In genomic region chr11:115950660-115951059, GRCh38 we compare ENCODE assay signal across 32 cellular contexts.
DNase-seq lines count a peak whose midpoint lies in the region; ATAC-seq, FAIRE-seq and TF ChIP-seq lines count a peak whose summit lies in the region.
"Had no signal": no experiment of that assay in that cellular context is flagged by ENCODE, and none has a peak within 500 bp of the region (broad histone marks: within the 10 kb centered on the region; RNA-seq: fewer than 3 reads in every experiment).

No MANE protein-coding gene starts in this region.

- intact Hi-C loops in GM12878 (cut with micrococcal nuclease; ENCODE audit: unreplicated experiment), result no loop called here

- no peak overlapping the region for H3K9ac ChIP-seq in GM12878 (ENCODE audit: control insufficient read depth, insufficient read depth, low read length)
- H3K9ac ChIP-seq in subcutaneous abdominal adipose tissue (ENCODE audit: low read length in 5 of 5), result no peak overlapping the region
- H3K9ac ChIP-seq: BLaER1; BLaER1 treated with 17β-estradiol and CSF1 and Interleukin-3, amounts not matched to agents 10 nM and 100 nM had no signal

- no peaks in the 10 kb centered on the region for H3K4me1 ChIP-seq in HEK293 (ENCODE audit: control insufficient read depth, insufficient read depth, low read length)
- no peaks in the 10 kb centered on the region for H3K4me1 ChIP-seq in GM12878 (ENCODE audit: control insufficient read depth, insufficient read depth, low read length)
- no peaks in the 10 kb centered on the region for H3K4me1 ChIP-seq in subcutaneous abdominal adipose tissue (ENCODE audit: control insufficient read depth in 5 of 5, insufficient read depth in 5 of 5, low read length in 5 of 5)
- H3K4me1 ChIP-seq: A549; BE2C; BLaER1; BLaER1 treated with 17β-estradiol and CSF1 and Interleukin-3, amounts not matched to agents 10 nM and 100 nM; Caco-2 had no signal

- H3K27me3 ChIP-seq in GM12878 (replicated peaks in 1 of 2; ENCODE audit: control insufficient read depth in 2 of 2, insufficient read depth in 2 of 2, low read length in 1 of 2) (no peaks in the 10 kb centered on the region), subcutaneous abdominal adipose tissue (ENCODE audit: control insufficient read depth in 5 of 5, insufficient read depth in 4 of 5, low read length in 5 of 5) (peaks cover 0 to 2% (median 0%) of the 10 kb centered on the region in 5 donors)
- H3K27me3 ChIP-seq: BE2C; BLaER1; BLaER1 treated with 17β-estradiol and CSF1 and Interleukin-3, amounts not matched to agents 10 nM and 100 nM had no signal

- ATAC-seq in GM12878 (no peak), HG03432 (IDR thresholded peaks at IDR 0.05; ENCODE audit: unreplicated experiment) (no peak)
- ATAC-seq: A549; CD8-positive, alpha-beta T cell had no signal

- H4K20me1 ChIP-seq in GM12878 (ENCODE audit: control insufficient read depth, insufficient read depth), result no peaks in the 10 kb centered on the region
- H4K20me1 ChIP-seq: BLaER1; BLaER1 treated with 17β-estradiol and CSF1 and Interleukin-3, amounts not matched to agents 10 nM and 100 nM had no signal

- TF ChIP-seq CTCF in HEK293 (tag by site-specific recombination; IDR thresholded peaks at IDR 0.05) (no peak), GM12878 (IDR thresholded peaks at IDR 0.05 in 2 of 3, conservative IDR thresholded peaks at IDR 0.05 in 1 of 3; ENCODE audit: control insufficient read depth in 2 of 3, extremely low read depth in 1 of 3, insufficient read depth in 1 of 3, low read depth in 3 of 3, low read length in 3 of 3) (no peak), GM10248 (IDR thresholded peaks at IDR 0.05; ENCODE audit: control extremely low read depth, extremely low read depth, low read depth, missing control alignments) (no peak)

- no peak for DNase-seq in GM12878 (ENCODE audit: low read depth, low spot score)
- DNase-seq in 8988T, result no peak
- no peak for DNase-seq in GM10248 (ENCODE audit: extremely low spot score)
- DNase-seq: ACHN; AML-193; BE2C; C1 segment of cervical spinal cord; Caco-2; Calu3; CD4-positive, alpha-beta memory T cell; CD4-positive, alpha-beta T cell; CD4-positive, CD25-positive, alpha-beta regulatory T cell; CD8-positive, alpha-beta memory T cell; CD8-positive, alpha-beta T cell; COR-L47; DMS 273 treated with DMSO at 0.1 percent for 48 hours; DMS153; DMS53; DMS79; DMS79 treated with DMSO at 0.1 percent for 48 hours; DND-41; EL had no signal

- TF ChIP-seq EP300 in GM12878 (IDR thresholded peaks at IDR 0.05; ENCODE audit: borderline replicate concordance in 1 of 2, control insufficient read depth in 1 of 2, low read depth in 2 of 2, low read length in 2 of 2), result no peak

- no peak overlapping the region for H3K4me3 ChIP-seq in HEK293 (ENCODE audit: low read depth, low read length)
- no peak overlapping the region for H3K4me3 ChIP-seq in GM12878
- H3K4me3 ChIP-seq in subcutaneous abdominal adipose tissue (ENCODE audit: low read depth in 1 of 5, low read length in 5 of 5), result peak overlapping the region in 3 of 5 donors; percentile 1 to 42 (median 12)
- H3K4me3 ChIP-seq: A549; BLaER1; BLaER1 treated with 17β-estradiol and CSF1 and Interleukin-3, amounts not matched to agents 10 nM and 100 nM had no signal

- no peak for FAIRE-seq in GM12878 (lab: Jason Lieb, UNC)
- FAIRE-seq: A204.1, A549, D721Med had no signal

- CTCF ChIA-PET in HEK293 (lab: Yijun Ruan, JAX) (interaction anchor here (0.7 kb wide), 1 partner anchor 17 kb away, joined by 3 read pairs; no protein-coding TSS in a partner anchor), GM12878 (lab: Yijun Ruan, JAX) (interaction anchor here (1.2 to 1.8 kb wide), 6 partner anchors 9 to 80 kb away, joined by 3 to 5 read pairs (median 4); no protein-coding TSS in a partner anchor), GM10248 (lab: Yijun Ruan, JAX) (interaction anchor here (1.1 to 3.7 kb wide), 4 partner anchors 10 to 40 kb away, joined by 3 to 13 read pairs (median 6); no protein-coding TSS in a partner anchor)

- in situ Hi-C loops in GM12878 (cut with MboI), result no loop called here

- H3K27ac ChIP-seq in HEK293 (ENCODE audit: extremely low read depth, low read depth, low read length) (no peak overlapping the region), GM12878 (ENCODE audit: control insufficient read depth, insufficient read depth) (no peak overlapping the region), subcutaneous abdominal adipose tissue (ENCODE audit: low read depth, low read length) (no peak overlapping the region)
- H3K27ac ChIP-seq: 22Rv1; A549; BLaER1; BLaER1 treated with 17β-estradiol and CSF1 and Interleukin-3, amounts not matched to agents 10 nM and 100 nM; C4-2B had no signal

- no peak for TF ChIP-seq RAD21 in GM12878 (IDR thresholded peaks at IDR 0.05; ENCODE audit: insufficient read depth, low read depth, low read length)

- BruUV-seq in GM12878 (replicated peaks; lab: Mats Ljungman, UMichigan), result no TSS peak

- TF ChIP-seq POLR2A in GM12878 (IDR thresholded peaks at IDR 0.05; ENCODE audit: low read depth, low read length), result no peak

- 19% methylated on average over 2 of the region's 2 CpGs for WGBS in GM12878 (ENCODE audit: insufficient coverage, insufficient replicate concordance, low lambda C conversion rate, missing lambda C conversion rate)

- RAD21 ChIA-PET in GM12878 (lab: Charles Lee; ENCODE audit: unreplicated experiment), result no interaction called here

- no peaks in the 10 kb centered on the region for H3K9me3 ChIP-seq in HEK293 (ENCODE audit: control insufficient read depth, insufficient read depth, low read depth, low read length)
- H3K9me3 ChIP-seq in GM12878 (replicated peaks; ENCODE audit: control insufficient read depth, insufficient read depth, low read length), result peaks cover 6% of the 10 kb centered on the region
- peaks cover 2 to 26% (median 22%) of the 10 kb centered on the region in 5 donors for H3K9me3 ChIP-seq in subcutaneous abdominal adipose tissue (ENCODE audit: control insufficient read depth in 5 of 5, low read length in 5 of 5)
- H3K9me3 ChIP-seq: A549, BE2C had no signal

- no peak overlapping the region for H3K4me2 ChIP-seq in GM12878 (ENCODE audit: control insufficient read depth, insufficient read depth)
- H3K4me2 ChIP-seq: A549; BLaER1; BLaER1 treated with 17β-estradiol and CSF1 and Interleukin-3, amounts not matched to agents 10 nM and 100 nM had no signal

- SMC1A ChIA-PET in GM12878 (lab: Charles Lee; ENCODE audit: uncharacterized antibody, unreplicated experiment), result interaction anchor here (0.6 to 2.4 kb wide), 8 partner anchors 9 to 29 kb away, joined by 3 to 13 read pairs (median 7); no protein-coding TSS in a partner anchor

- H3K79me2 ChIP-seq in GM12878 (ENCODE audit: control insufficient read depth, insufficient read depth, low read length), result no peaks in the 10 kb centered on the region

- H2AFZ ChIP-seq in GM12878 (ENCODE audit: control insufficient read depth, low read depth, low read length), result no peak overlapping the region

- POLR2A ChIA-PET in HEK293 (lab: Yijun Ruan, JAX), result no interaction called here
- POLR2A ChIA-PET in GM12878 (lab: Charles Lee), result interaction anchor here (1.2 kb wide), 1 partner anchor 21 kb away, joined by 5 read pairs; no protein-coding TSS in a partner anchor
- POLR2A ChIA-PET in GM10248 (lab: Yijun Ruan, JAX), result no interaction called here

- H3K36me3 ChIP-seq in HEK293 (ENCODE audit: control insufficient read depth in 2 of 2, insufficient read depth in 1 of 2, low read length in 2 of 2) (no peaks in the 10 kb centered on the region), GM12878 (ENCODE audit: control insufficient read depth in 2 of 2, insufficient read depth in 2 of 2, low read length in 1 of 2) (no peaks in the 10 kb centered on the region), subcutaneous abdominal adipose tissue (ENCODE audit: control insufficient read depth in 5 of 5, insufficient read depth in 5 of 5, low read length in 5 of 5) (no peaks in the 10 kb centered on the region)
- H3K36me3 ChIP-seq: BE2C; BLaER1; BLaER1 treated with 17β-estradiol and CSF1 and Interleukin-3, amounts not matched to agents 10 nM and 100 nM had no signal

TF ChIP-seq in HEK293, 187 proteins besides CTCF, POLR2A, EP300 and RAD21 (continues in another document):
- TF ChIP-seq TRIM28 (IDR thresholded peaks at IDR 0.05; ENCODE audit: borderline replicate concordance, low read length), result peak; percentile 90

TF ChIP-seq in GM12878, 131 proteins besides CTCF, POLR2A, EP300 and RAD21:
- TF ChIP-seq CBX5 (IDR thresholded peaks at IDR 0.05; ENCODE audit: low read depth), result peak; percentile 94
- TF ChIP-seq, protein P1, sequence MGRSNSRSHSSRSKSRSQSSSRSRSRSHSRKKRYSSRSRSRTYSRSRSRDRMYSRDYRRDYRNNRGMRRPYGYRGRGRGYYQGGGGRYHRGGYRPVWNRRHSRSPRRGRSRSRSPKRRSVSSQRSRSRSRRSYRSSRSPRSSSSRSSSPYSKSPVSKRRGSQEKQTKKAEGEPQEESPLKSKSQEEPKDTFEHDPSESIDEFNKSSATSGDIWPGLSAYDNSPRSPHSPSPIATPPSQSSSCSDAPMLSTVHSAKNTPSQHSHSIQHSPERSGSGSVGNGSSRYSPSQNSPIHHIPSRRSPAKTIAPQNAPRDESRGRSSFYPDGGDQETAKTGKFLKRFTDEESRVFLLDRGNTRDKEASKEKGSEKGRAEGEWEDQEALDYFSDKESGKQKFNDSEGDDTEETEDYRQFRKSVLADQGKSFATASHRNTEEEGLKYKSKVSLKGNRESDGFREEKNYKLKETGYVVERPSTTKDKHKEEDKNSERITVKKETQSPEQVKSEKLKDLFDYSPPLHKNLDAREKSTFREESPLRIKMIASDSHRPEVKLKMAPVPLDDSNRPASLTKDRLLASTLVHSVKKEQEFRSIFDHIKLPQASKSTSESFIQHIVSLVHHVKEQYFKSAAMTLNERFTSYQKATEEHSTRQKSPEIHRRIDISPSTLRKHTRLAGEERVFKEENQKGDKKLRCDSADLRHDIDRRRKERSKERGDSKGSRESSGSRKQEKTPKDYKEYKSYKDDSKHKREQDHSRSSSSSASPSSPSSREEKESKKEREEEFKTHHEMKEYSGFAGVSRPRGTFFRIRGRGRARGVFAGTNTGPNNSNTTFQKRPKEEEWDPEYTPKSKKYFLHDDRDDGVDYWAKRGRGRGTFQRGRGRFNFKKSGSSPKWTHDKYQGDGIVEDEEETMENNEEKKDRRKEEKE (IDR thresholded peaks at IDR 0.05), result no peak

Comparison
In these comparisons a context has a peak if more than half of its experiments do, and no peak if none do; other contexts are left out.
1. H3K4me3 ChIP-seq: peak in subcutaneous abdominal adipose tissue (3 of 5); none in HEK293 (single experiment) and GM12878 (single experiment).